ENCODE assay signal across 8 cellular contexts in genomic region chr3:130746296-130747039, GRCh38. TPM values are rescaled to one million over a fixed set of nuclear protein-coding genes. Genes with fewer than 3 reads are reported as not detected.
A peak's percentile ranks its signal among the peaks of the same experiment; 100 is the strongest.
DNase-seq lines count a peak whose midpoint lies in the region; ATAC-seq and TF ChIP-seq lines count a peak whose summit lies in the region.

TSS of gene PIK3R4 (minus strand) at chr3:130746829. CDS start at chr3:130745218, 1,611 bp downstream.

- H3K36me3 ChIP-seq in PC-9 (ENCODE audit: low read depth) = peaks cover 10% of the 10 kb centered on the region; the same call in 1 of the 2 replicates

- H4K20me1 ChIP-seq in PC-9 (ENCODE audit: insufficient read depth) = 0 out of 2 replicates have a peak, but pooled peaks cover 4% of the 10 kb centered on the region

- peaks cover 9% of the 10 kb centered on the region; the same call in 1 of the 2 replicates for H3K4me1 ChIP-seq in PC-9 (replicated peaks; ENCODE audit: insufficient read depth)

- peak within 1 kb of the TSS; percentile 95 for H2AFZ ChIP-seq in PC-9

- CTCF ChIA-PET in PC-9 (lab: Charles Lee) = interaction anchor here (0.7 to 1.3 kb wide), 2 partner anchors 9 to 147 kb away, joined by 4 to 5 read pairs; no protein-coding TSS in a partner anchor

- BruUV-seq in PC-9 (replicated peaks; lab: Mats Ljungman, UMichigan) = TSS peak; percentile 60

- no peaks in the 10 kb centered on the region for H3K27me3 ChIP-seq in PC-9 (ENCODE audit: insufficient read depth, low read depth)

- peak within 1 kb of the TSS; percentile 45 for H3K27ac ChIP-seq in PC-9

- no peaks in the 10 kb centered on the region for H3K9me2 ChIP-seq in PC-9 (ENCODE audit: insufficient read depth)

- intact Hi-C loops in PC-9 (cut with micrococcal nuclease; ENCODE audit: unreplicated experiment) = loop anchor here (1.0 to 5.0 kb wide), 2 partner anchors 9 to 281 kb away; partner anchors contain the start of genes ASTE1 and NEK11

- DNase-seq in DMS153 (lab: John Stamatoyannopoulos, UW) (peak; percentile 97), PC-9 (peak; percentile 93 to 94), epithelial cell of proximal tubule (ENCODE audit: low read depth) (peak; percentile 88), mucosa of gallbladder (ENCODE audit: low spot score) (peak; percentile 98)
- peak; percentile 99 for DNase-seq in Jurkat, Clone E6-1 (ENCODE audit: low read depth, low spot score)
- DNase-seq in activated T-cell treated with anti-CD3 and anti-CD28 coated beads, Interleukin-2, amount 50 U/mL, for 1 hour = peak; percentile 88
- peak; percentile 91 to 92 for DNase-seq in stimulated activated CD8-positive, alpha-beta memory T cell treated with anti-CD3 and anti-CD28 coated beads, Interleukin-4, amount 100 ng/mL, for 4 hours (ENCODE audit: low read depth in 2 of 2, low spot score in 1 of 2)

- H3K4me3 ChIP-seq in Jurkat, Clone E6-1 (ENCODE audit: low read length) = peak within 1 kb of the TSS; percentile 75
- H3K4me3 ChIP-seq in PC-9 (peak within 1 kb of the TSS; percentile 91), epithelial cell of proximal tubule (ENCODE audit: low read depth, low read length) (peak within 1 kb of the TSS; percentile 86)

- peaks cover 21% of the 10 kb centered on the region for H3F3A ChIP-seq in PC-9 (ENCODE audit: insufficient read depth, low read depth)

- H3K79me2 ChIP-seq in PC-9 (ENCODE audit: low read depth) = peaks cover 46% of the 10 kb centered on the region

- ATAC-seq in GM21619 (IDR thresholded peaks at IDR 0.05; ENCODE audit: unreplicated experiment) = peak; percentile 92

- TF ChIP-seq CTCF in PC-9 (conservative IDR thresholded peaks at IDR 0.05) (no peak), epithelial cell of proximal tubule (conservative IDR thresholded peaks at IDR 0.05; ENCODE audit: low read depth, low read length) (no peak)

- peak within 1 kb of the TSS; percentile 99 for H3K4me2 ChIP-seq in PC-9

- POLR2A ChIA-PET in PC-9 (lab: Charles Lee; ENCODE audit: unreplicated experiment) = no interaction called here

- no peaks in the 10 kb centered on the region for H3K9me3 ChIP-seq in PC-9 (ENCODE audit: insufficient read depth, low read depth)

RNA-seq across cellular contexts. Expression of gene PIK3R4, which starts in this region (rescaled TPM):
- 38.6 TPM for polyA plus RNA-seq in Jurkat, Clone E6-1 (2012; ENCODE audit: insufficient read depth, insufficient read length)
- total RNA-seq in PC-9 (2021) = 28.7 and 35.2 TPM in 2 replicates
- 32.3 and 45.3 TPM in 2 replicates for total RNA-seq in epithelial cell of proximal tubule
- 27.7 TPM for total RNA-seq in mucosa of gallbladder

Comparison
In these comparisons a context has a peak if more than half of its experiments do, and no peak if none do; other contexts are left out.
1. Peak in every context shown above with its lines: DNase-seq, ATAC-seq, H3K4me3 ChIP-seq and H3K27ac ChIP-seq.